In genomic region chr17:32253117-32253611, GRCh38 we compare ENCODE assay signal across 8 cellular contexts. TPM values are rescaled to one million over a fixed set of nuclear protein-coding genes. Genes with fewer than 3 reads are reported as not detected.
DNase-seq lines count a peak whose midpoint lies in the region; ATAC-seq and TF ChIP-seq lines count a peak whose summit lies in the region.

No MANE protein-coding gene starts in this region.

- peaks cover 14% of the 10 kb centered on the region for H3K27me3 Mint-ChIP-seq in CD4-positive, CD25-positive, alpha-beta regulatory T cell
- H3K27me3 Mint-ChIP-seq in activated CD4-positive, alpha-beta memory T cell treated with anti-CD3 and anti-CD28 coated beads for 36 hours = peaks cover 5% of the 10 kb centered on the region
- peaks cover 8% of the 10 kb centered on the region for H3K27me3 Mint-ChIP-seq in memory B cell

- peak; percentile 16 to 73 (median 33) for DNase-seq in CD4-positive, CD25-positive, alpha-beta regulatory T cell
- DNase-seq in NCI-H82 (lab: John Stamatoyannopoulos, UW) = peak; percentile 94
- DNase-seq in activated CD4-positive, alpha-beta memory T cell treated with anti-CD3 and anti-CD28 coated beads for 36 hours = peak; percentile 84
- peak; percentile 5 for DNase-seq in effector CD8-positive, alpha-beta T cell (lab: John Stamatoyannopoulos, UW)
- DNase-seq in memory B cell (ENCODE audit: low spot score in 2 of 2) = peak; percentile 49 to 64
- peak; percentile 35 for DNase-seq in stimulated activated CD8-positive, alpha-beta memory T cell treated with anti-CD3 and anti-CD28 coated beads, Interleukin-15, amount 100 ng/mL, for 24 hours (ENCODE audit: low read depth)

- H3K9me3 ChIP-seq in CD4-positive, CD25-positive, alpha-beta regulatory T cell (ENCODE audit: control insufficient read depth in 2 of 2, low read length in 2 of 2) = peaks cover 0 to 4% of the 10 kb centered on the region in 2 experiments
- no peaks in the 10 kb centered on the region for H3K9me3 ChIP-seq in HEK293 (ENCODE audit: control insufficient read depth, insufficient read depth, low read depth, low read length)

- H3K4me1 ChIP-seq in CD4-positive, CD25-positive, alpha-beta regulatory T cell (ENCODE audit: control insufficient read depth, insufficient read depth, low read length, poor library complexity, severe bottlenecking) = no peaks in the 10 kb centered on the region
- H3K4me1 ChIP-seq in HEK293 (ENCODE audit: control insufficient read depth, insufficient read depth, low read length) = no peaks in the 10 kb centered on the region

- H3K4me3 ChIP-seq in CD4-positive, CD25-positive, alpha-beta regulatory T cell (ENCODE audit: low read depth, low read length) = no peak overlapping the region
- H3K4me3 ChIP-seq in HEK293 (ENCODE audit: low read depth, low read length) = no peak overlapping the region

- no peaks in the 10 kb centered on the region for H3K36me3 Mint-ChIP-seq in CD4-positive, CD25-positive, alpha-beta regulatory T cell
- H3K36me3 Mint-ChIP-seq in activated CD4-positive, alpha-beta memory T cell treated with anti-CD3 and anti-CD28 coated beads for 36 hours = no peaks in the 10 kb centered on the region
- peaks cover 1% of the 10 kb centered on the region for H3K36me3 Mint-ChIP-seq in memory B cell

- H3K4me1 Mint-ChIP-seq in CD4-positive, CD25-positive, alpha-beta regulatory T cell = no peaks in the 10 kb centered on the region
- H3K4me1 Mint-ChIP-seq in activated CD4-positive, alpha-beta memory T cell treated with anti-CD3 and anti-CD28 coated beads for 36 hours (ENCODE audit: low read depth) = no peaks in the 10 kb centered on the region
- no peaks in the 10 kb centered on the region for H3K4me1 Mint-ChIP-seq in memory B cell

- POLR2A ChIA-PET in HEK293 (lab: Yijun Ruan, JAX) = interaction anchor here (0.6 to 1.3 kb wide), 2 partner anchors 67 to 191 kb away, joined by 4 read pairs; partner anchors contain the start of gene PSMD11
- POLR2A ChIA-PET in activated CD4-positive, alpha-beta memory T cell treated with anti-CD3 and anti-CD28 coated beads for 36 hours (lab: Charles Lee) = no interaction called here

- H3K4me3 Mint-ChIP-seq in CD4-positive, CD25-positive, alpha-beta regulatory T cell = no peak overlapping the region
- H3K4me3 Mint-ChIP-seq in activated CD4-positive, alpha-beta memory T cell treated with anti-CD3 and anti-CD28 coated beads for 36 hours = no peak overlapping the region
- H3K4me3 Mint-ChIP-seq in memory B cell = no peak overlapping the region

- no peak overlapping the region for H3K27ac Mint-ChIP-seq in CD4-positive, CD25-positive, alpha-beta regulatory T cell
- H3K27ac Mint-ChIP-seq in activated CD4-positive, alpha-beta memory T cell treated with anti-CD3 and anti-CD28 coated beads for 36 hours = no peak overlapping the region
- H3K27ac Mint-ChIP-seq in memory B cell = no peak overlapping the region

- H3K36me3 ChIP-seq in CD4-positive, CD25-positive, alpha-beta regulatory T cell (ENCODE audit: control insufficient read depth, insufficient read depth, low read length) = no peaks in the 10 kb centered on the region
- H3K36me3 ChIP-seq in HEK293 (ENCODE audit: control insufficient read depth in 2 of 2, insufficient read depth in 1 of 2, low read length in 2 of 2) = no peaks in the 10 kb centered on the region

- peaks cover 2% of the 10 kb centered on the region for H3K27me3 ChIP-seq in CD4-positive, CD25-positive, alpha-beta regulatory T cell (ENCODE audit: control insufficient read depth, insufficient read depth, low read length)

- peak; percentile 90 for TF ChIP-seq CTCF in HEK293 (tag by site-specific recombination; IDR thresholded peaks at IDR 0.05)

- intact Hi-C loops in activated CD4-positive, alpha-beta memory T cell treated with anti-CD3 and anti-CD28 coated beads for 36 hours (cut with micrococcal nuclease) = loop anchor here (1.0 to 5.0 kb wide), 3 partner anchors 66 to 210 kb away; partner anchors contain the start of gene PSMD11

- peak; percentile 44 to 73 for ATAC-seq in CD4-positive, CD25-positive, alpha-beta regulatory T cell (ENCODE audit: low read depth in 2 of 2)
- ATAC-seq in memory B cell (ENCODE audit: low read depth) = peak; percentile 86
- no peak for ATAC-seq in HG02588 (IDR thresholded peaks at IDR 0.05; ENCODE audit: unreplicated experiment)

- CTCF ChIA-PET in HEK293 (lab: Yijun Ruan, JAX) = interaction anchor here (0.5 to 6.9 kb wide), 38 partner anchors 8 to 406 kb away, joined by 3 to 95 read pairs (median 4); no protein-coding TSS in a partner anchor
- CTCF ChIA-PET in activated CD4-positive, alpha-beta memory T cell treated with anti-CD3 and anti-CD28 coated beads for 36 hours (lab: Charles Lee) = interaction anchor here (0.5 to 8.2 kb wide), 17 partner anchors 9 to 423 kb away, joined by 3 to 70 read pairs (median 4); partner anchors contain the start of gene RHBDL3

- H3K9me3 Mint-ChIP-seq in CD4-positive, CD25-positive, alpha-beta regulatory T cell = peaks cover 0 to 2% (median 0%) of the 10 kb centered on the region in 7 donors
- no peaks in the 10 kb centered on the region for H3K9me3 Mint-ChIP-seq in activated CD4-positive, alpha-beta memory T cell treated with anti-CD3 and anti-CD28 coated beads for 36 hours
- H3K9me3 Mint-ChIP-seq in memory B cell = no peaks in the 10 kb centered on the region

- no peak overlapping the region for H3K27ac ChIP-seq in CD4-positive, CD25-positive, alpha-beta regulatory T cell (ENCODE audit: insufficient read depth, low read length, poor library complexity, severe bottlenecking)
- H3K27ac ChIP-seq in HEK293 (ENCODE audit: extremely low read depth, low read depth, low read length) = no peak overlapping the region

TF ChIP-seq in HEK293, 187 proteins besides CTCF, POLR2A, EP300 and RAD21 (continues in another document):
- TF ChIP-seq ZNF701 (tag by site-specific recombination; IDR thresholded peaks at IDR 0.05) (no peak), ZEB2 (tag by site-specific recombination; IDR thresholded peaks at IDR 0.05) (0 out of 2 replicates have a peak, but pooled peaks have one; percentile 39), ZBTB17 (tag by site-specific recombination; IDR thresholded peaks at IDR 0.05) (0 out of 2 replicates have a peak, but pooled peaks have one; percentile 22), ZNF394 (tag by site-specific recombination; IDR thresholded peaks at IDR 0.05; ENCODE audit: borderline replicate concordance) (peak; percentile 91), HOXC10 (CRISPR knock-in tag; IDR thresholded peaks at IDR 0.05) (no peak), ZNF654 (tag by site-specific recombination; IDR thresholded peaks at IDR 0.05; ENCODE audit: low read depth) (peak; percentile 99), ZNF792 (tag by site-specific recombination; IDR thresholded peaks at IDR 0.05) (peak; percentile 99), ZNF2 (tag by site-specific recombination; IDR thresholded peaks at IDR 0.05) (peak; percentile 98), ZNF449 (tag by site-specific recombination; IDR thresholded peaks at IDR 0.05) (peak; percentile 55; the same call in 1 of the 2 replicates), ZNF184 (tag by site-specific recombination; IDR thresholded peaks at IDR 0.05) (no peak), ZIC2 (tag by site-specific recombination; IDR thresholded peaks at IDR 0.05) (0 out of 2 replicates have a peak, but pooled peaks have one; percentile 10), ZNF16 (tag by site-specific recombination; IDR thresholded peaks at IDR 0.05; ENCODE audit: low read depth) (no peak), ZSCAN30 (tag by site-specific recombination; IDR thresholded peaks at IDR 0.05) (peak; percentile 92), ZNF155 (tag by site-specific recombination; IDR thresholded peaks at IDR 0.05) (no peak), SP7 (tag by site-specific recombination; IDR thresholded peaks at IDR 0.05) (peak; percentile 40; the same call in 1 of the 2 replicates), REST (tag by site-specific recombination; IDR thresholded peaks at IDR 0.05) (no peak), ZNF664 (tag by site-specific recombination; IDR thresholded peaks at IDR 0.05) (peak; percentile 95)

RNA-seq across cellular contexts. Expression of gene RHBDL3, which starts 12.5 kb away (rescaled TPM):
- not detected for total RNA-seq in CD4-positive, CD25-positive, alpha-beta regulatory T cell
- not detected for polyA plus RNA-seq in CD4-positive, CD25-positive, alpha-beta regulatory T cell
- under 1 TPM in 1 of 2 experiments, not detected in 1; 0.17 TPM for total RNA-seq in activated CD4-positive, alpha-beta memory T cell treated with anti-CD3 and anti-CD28 coated beads for 36 hours

Comparison
In these comparisons a context has a peak if more than half of its experiments do, and no peak if none do; other contexts are left out.
1. DNase-seq: peak in every context shown above with its lines; median percentile 94 in NCI-H82; 84 in activated CD4-positive, alpha-beta memory T cell treated with anti-CD3 and anti-CD28 coated beads for 36 hours; 56 in memory B cell; 35 in stimulated activated CD8-positive, alpha-beta memory T cell treated with anti-CD3 and anti-CD28 coated beads, Interleukin-15, amount 100 ng/mL, for 24 hours; 33 in CD4-positive, CD25-positive, alpha-beta regulatory T cell; 5 in effector CD8-positive, alpha-beta T cell.